ENCODE assay signal across 1 cellular context in genomic region chr1:116311756-116312691, GRCh38.
TF ChIP-seq lines count a peak whose summit lies in the region.

No MANE protein-coding gene starts in this region.

TF ChIP-seq in WTC11, 78 proteins besides CTCF, POLR2A, EP300 and RAD21 (continued from another document):
- TF ChIP-seq IRF1 (CRISPR knock-in tag; IDR thresholded peaks at IDR 0.05) = no peak
- no peak for TF ChIP-seq E2F5 (CRISPR knock-in tag; IDR thresholded peaks at IDR 0.05)
- no peak for TF ChIP-seq ZMAT4 (CRISPR knock-in tag; IDR thresholded peaks at IDR 0.05)
- TF ChIP-seq, protein P1, sequence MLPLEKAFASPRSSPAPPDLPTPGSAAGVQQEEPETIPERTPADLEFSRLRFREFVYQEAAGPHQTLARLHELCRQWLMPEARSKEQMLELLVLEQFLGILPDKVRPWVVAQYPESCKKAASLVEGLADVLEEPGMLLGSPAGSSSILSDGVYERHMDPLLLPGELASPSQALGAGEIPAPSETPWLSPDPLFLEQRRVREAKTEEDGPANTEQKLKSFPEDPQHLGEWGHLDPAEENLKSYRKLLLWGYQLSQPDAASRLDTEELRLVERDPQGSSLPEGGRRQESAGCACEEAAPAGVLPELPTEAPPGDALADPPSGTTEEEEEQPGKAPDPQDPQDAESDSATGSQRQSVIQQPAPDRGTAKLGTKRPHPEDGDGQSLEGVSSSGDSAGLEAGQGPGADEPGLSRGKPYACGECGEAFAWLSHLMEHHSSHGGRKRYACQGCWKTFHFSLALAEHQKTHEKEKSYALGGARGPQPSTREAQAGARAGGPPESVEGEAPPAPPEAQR (CRISPR knock-in tag; IDR thresholded peaks at IDR 0.05) = no peak
- no peak for TF ChIP-seq SMAD3 (CRISPR knock-in tag; IDR thresholded peaks at IDR 0.05; ENCODE audit: borderline replicate concordance)
- TF ChIP-seq HMGA2 (CRISPR knock-in tag; IDR thresholded peaks at IDR 0.05) = no peak
- no peak for TF ChIP-seq GRHL2 (CRISPR knock-in tag; IDR thresholded peaks at IDR 0.05; ENCODE audit: insufficient replicate concordance, severe bottlenecking)
- TF ChIP-seq, protein P2, sequence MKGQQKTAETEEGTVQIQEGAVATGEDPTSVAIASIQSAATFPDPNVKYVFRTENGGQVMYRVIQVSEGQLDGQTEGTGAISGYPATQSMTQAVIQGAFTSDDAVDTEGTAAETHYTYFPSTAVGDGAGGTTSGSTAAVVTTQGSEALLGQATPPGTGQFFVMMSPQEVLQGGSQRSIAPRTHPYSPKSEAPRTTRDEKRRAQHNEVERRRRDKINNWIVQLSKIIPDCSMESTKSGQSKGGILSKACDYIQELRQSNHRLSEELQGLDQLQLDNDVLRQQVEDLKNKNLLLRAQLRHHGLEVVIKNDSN (CRISPR knock-in tag; IDR thresholded peaks at IDR 0.05) = no peak
- TF ChIP-seq, protein P3, sequence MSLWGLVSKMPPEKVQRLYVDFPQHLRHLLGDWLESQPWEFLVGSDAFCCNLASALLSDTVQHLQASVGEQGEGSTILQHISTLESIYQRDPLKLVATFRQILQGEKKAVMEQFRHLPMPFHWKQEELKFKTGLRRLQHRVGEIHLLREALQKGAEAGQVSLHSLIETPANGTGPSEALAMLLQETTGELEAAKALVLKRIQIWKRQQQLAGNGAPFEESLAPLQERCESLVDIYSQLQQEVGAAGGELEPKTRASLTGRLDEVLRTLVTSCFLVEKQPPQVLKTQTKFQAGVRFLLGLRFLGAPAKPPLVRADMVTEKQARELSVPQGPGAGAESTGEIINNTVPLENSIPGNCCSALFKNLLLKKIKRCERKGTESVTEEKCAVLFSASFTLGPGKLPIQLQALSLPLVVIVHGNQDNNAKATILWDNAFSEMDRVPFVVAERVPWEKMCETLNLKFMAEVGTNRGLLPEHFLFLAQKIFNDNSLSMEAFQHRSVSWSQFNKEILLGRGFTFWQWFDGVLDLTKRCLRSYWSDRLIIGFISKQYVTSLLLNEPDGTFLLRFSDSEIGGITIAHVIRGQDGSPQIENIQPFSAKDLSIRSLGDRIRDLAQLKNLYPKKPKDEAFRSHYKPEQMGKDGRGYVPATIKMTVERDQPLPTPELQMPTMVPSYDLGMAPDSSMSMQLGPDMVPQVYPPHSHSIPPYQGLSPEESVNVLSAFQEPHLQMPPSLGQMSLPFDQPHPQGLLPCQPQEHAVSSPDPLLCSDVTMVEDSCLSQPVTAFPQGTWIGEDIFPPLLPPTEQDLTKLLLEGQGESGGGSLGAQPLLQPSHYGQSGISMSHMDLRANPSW (CRISPR knock-in tag; conservative IDR thresholded peaks at IDR 0.05; ENCODE audit: low read depth) = no peak
- TF ChIP-seq TEAD4 (CRISPR knock-in tag; IDR thresholded peaks at IDR 0.05) = no peak
- no peak for TF ChIP-seq ATF3 (CRISPR knock-in tag; conservative IDR thresholded peaks at IDR 0.05)
- TF ChIP-seq, protein P4, sequence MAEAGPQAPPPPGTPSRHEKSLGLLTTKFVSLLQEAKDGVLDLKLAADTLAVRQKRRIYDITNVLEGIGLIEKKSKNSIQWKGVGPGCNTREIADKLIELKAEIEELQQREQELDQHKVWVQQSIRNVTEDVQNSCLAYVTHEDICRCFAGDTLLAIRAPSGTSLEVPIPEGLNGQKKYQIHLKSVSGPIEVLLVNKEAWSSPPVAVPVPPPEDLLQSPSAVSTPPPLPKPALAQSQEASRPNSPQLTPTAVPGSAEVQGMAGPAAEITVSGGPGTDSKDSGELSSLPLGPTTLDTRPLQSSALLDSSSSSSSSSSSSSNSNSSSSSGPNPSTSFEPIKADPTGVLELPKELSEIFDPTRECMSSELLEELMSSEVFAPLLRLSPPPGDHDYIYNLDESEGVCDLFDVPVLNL (CRISPR knock-in tag; IDR thresholded peaks at IDR 0.05; ENCODE audit: borderline replicate concordance, low read depth) = no peak
- no peak for TF ChIP-seq ATF1 (CRISPR knock-in tag; IDR thresholded peaks at IDR 0.05)
- no peak for TF ChIP-seq NFATC4 (CRISPR knock-in tag; IDR thresholded peaks at IDR 0.05)
TF ChIP-seq in WTC11: peak in this region for 0.
